Comparison of ENCODE assay signal across 1 cellular context in the genomic region with DNA sequence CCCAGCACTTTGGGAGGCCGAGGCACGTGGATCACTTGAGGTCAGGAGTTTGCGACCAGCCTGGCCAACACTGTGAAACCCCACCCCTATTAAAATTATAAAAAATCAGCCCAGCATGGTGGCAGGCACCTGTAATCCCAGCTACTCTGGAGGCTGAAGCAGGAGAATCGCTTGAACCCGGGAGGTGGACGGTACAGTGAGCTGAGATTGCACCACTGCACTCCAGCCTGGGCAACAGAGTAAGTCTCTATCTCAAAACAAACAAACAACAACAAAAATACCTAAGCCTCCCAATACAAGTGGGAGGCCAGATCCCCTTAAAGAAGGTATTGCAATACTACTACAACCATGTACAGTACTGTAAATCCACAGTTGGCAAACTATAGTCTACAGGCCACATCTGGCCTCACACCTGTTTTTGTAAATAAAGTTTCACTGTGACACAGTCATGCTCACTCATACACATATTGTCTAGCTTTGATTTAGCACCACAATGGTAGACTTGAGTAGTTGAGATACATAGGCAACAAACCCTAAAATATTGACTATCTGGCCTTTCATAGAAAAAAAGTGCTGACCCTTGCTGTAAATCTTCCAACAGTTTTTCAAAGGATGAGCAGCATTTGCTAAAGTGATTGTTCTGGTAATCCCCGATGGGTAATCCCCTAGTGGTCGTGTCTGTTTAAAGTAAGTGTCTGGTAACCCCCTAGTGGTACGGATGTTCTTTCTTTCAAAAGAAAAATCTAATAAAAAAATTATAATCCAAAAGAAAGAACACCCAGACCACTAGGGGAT.
TF ChIP-seq lines count a peak whose summit lies in the region.

No MANE protein-coding gene starts in this region.

TF ChIP-seq in GM12878, 131 proteins besides CTCF, POLR2A, EP300 and RAD21 (continued from another document):
- TF ChIP-seq, protein P1, sequence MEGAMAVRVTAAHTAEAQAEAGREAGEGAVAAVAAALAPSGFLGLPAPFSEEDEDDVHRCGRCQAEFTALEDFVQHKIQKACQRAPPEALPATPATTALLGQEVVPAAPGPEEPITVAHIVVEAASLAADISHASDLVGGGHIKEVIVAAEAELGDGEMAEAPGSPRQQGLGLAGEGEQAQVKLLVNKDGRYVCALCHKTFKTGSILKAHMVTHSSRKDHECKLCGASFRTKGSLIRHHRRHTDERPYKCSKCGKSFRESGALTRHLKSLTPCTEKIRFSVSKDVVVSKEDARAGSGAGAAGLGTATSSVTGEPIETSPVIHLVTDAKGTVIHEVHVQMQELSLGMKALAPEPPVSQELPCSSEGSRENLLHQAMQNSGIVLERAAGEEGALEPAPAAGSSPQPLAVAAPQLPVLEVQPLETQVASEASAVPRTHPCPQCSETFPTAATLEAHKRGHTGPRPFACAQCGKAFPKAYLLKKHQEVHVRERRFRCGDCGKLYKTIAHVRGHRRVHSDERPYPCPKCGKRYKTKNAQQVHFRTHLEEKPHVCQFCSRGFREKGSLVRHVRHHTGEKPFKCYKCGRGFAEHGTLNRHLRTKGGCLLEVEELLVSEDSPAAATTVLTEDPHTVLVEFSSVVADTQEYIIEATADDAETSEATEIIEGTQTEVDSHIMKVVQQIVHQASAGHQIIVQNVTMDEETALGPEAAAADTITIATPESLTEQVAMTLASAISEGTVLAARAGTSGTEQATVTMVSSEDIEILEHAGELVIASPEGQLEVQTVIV (IDR thresholded peaks at IDR 0.05; ENCODE audit: borderline replicate concordance, partially characterized antibody) = no peak
- TF ChIP-seq ETV6 (conservative IDR thresholded peaks at IDR 0.05 in 1 of 2, IDR thresholded peaks at IDR 0.05 in 1 of 2; ENCODE audit: borderline replicate concordance in 1 of 2, low read depth in 1 of 2) (0 out of 4 replicates have a peak, but pooled peaks of 1 of the 2 experiments have one; percentile 39), BACH1 (IDR thresholded peaks at IDR 0.05; ENCODE audit: borderline replicate concordance) (no peak), KLF5 (IDR thresholded peaks at IDR 0.05; ENCODE audit: partially characterized antibody) (no peak), SMARCA5 (IDR thresholded peaks at IDR 0.05) (peak; percentile 58; the same call in 1 of the 2 replicates), RBBP5 (conservative IDR thresholded peaks at IDR 0.05) (no peak), MXI1 (IDR thresholded peaks at IDR 0.05; ENCODE audit: low read depth, low read length) (no peak), STAT1 (conservative IDR thresholded peaks at IDR 0.05) (no peak)
- TF ChIP-seq, protein P2, sequence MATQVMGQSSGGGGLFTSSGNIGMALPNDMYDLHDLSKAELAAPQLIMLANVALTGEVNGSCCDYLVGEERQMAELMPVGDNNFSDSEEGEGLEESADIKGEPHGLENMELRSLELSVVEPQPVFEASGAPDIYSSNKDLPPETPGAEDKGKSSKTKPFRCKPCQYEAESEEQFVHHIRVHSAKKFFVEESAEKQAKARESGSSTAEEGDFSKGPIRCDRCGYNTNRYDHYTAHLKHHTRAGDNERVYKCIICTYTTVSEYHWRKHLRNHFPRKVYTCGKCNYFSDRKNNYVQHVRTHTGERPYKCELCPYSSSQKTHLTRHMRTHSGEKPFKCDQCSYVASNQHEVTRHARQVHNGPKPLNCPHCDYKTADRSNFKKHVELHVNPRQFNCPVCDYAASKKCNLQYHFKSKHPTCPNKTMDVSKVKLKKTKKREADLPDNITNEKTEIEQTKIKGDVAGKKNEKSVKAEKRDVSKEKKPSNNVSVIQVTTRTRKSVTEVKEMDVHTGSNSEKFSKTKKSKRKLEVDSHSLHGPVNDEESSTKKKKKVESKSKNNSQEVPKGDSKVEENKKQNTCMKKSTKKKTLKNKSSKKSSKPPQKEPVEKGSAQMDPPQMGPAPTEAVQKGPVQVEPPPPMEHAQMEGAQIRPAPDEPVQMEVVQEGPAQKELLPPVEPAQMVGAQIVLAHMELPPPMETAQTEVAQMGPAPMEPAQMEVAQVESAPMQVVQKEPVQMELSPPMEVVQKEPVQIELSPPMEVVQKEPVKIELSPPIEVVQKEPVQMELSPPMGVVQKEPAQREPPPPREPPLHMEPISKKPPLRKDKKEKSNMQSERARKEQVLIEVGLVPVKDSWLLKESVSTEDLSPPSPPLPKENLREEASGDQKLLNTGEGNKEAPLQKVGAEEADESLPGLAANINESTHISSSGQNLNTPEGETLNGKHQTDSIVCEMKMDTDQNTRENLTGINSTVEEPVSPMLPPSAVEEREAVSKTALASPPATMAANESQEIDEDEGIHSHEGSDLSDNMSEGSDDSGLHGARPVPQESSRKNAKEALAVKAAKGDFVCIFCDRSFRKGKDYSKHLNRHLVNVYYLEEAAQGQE (IDR thresholded peaks at IDR 0.05; ENCODE audit: low read depth, low read length) = no peak
